ENCODE assay signal across 21 cellular contexts in genomic region chr3:35737080-35737479, GRCh38.
DNase-seq lines count a peak whose midpoint lies in the region; ATAC-seq and TF ChIP-seq lines count a peak whose summit lies in the region.
"Had no signal": no experiment of that assay in that cellular context is flagged by ENCODE, and none has a peak within 500 bp of the region (broad histone marks: within the 10 kb centered on the region; RNA-seq: fewer than 3 reads in every experiment).

No MANE protein-coding gene starts in this region.

- H3K9me3 Mint-ChIP-seq in activated CD8-positive, alpha-beta T cell treated with anti-CD3 and anti-CD28 coated beads, Interleukin-2, amount 10 ng/mL, durations not matched to agents 7 days and 5 days (ENCODE audit: insufficient read depth), result no peaks in the 10 kb centered on the region

- H3K27me3 ChIP-seq in dorsolateral prefrontal cortex, result no peaks in the 10 kb centered on the region
- H3K27me3 ChIP-seq: BE2C; BLaER1 treated with 17β-estradiol and CSF1 and Interleukin-3, amounts not matched to agents 10 nM and 100 nM had no signal

- no peak for ATAC-seq in Right ventricle myocardium inferior
- ATAC-seq in Right ventricle myocardium superior (ENCODE audit: poor library complexity), result no peak
- no peak for ATAC-seq in activated CD8-positive, alpha-beta T cell treated with anti-CD3 and anti-CD28 coated beads, Interleukin-2, amount 10 ng/mL, durations not matched to agents 7 days and 5 days
- no peak for ATAC-seq in GM19467 (IDR thresholded peaks at IDR 0.05; ENCODE audit: unreplicated experiment)
- no peak for ATAC-seq in HG02759 (IDR thresholded peaks at IDR 0.05; ENCODE audit: unreplicated experiment)
- ATAC-seq: A549, HCT116 had no signal

- H3K27ac ChIP-seq in dorsolateral prefrontal cortex, result peak overlapping the region in 31 of 59 donors; percentile 2 to 63 (median 40)
- peak overlapping the region; percentile 14 for H3K27ac ChIP-seq in temporal lobe (ENCODE audit: low read depth, low read length)
- H3K27ac ChIP-seq: A549; BLaER1 treated with 17β-estradiol and CSF1 and Interleukin-3, amounts not matched to agents 10 nM and 100 nM had no signal

- H3K4me3 ChIP-seq in dorsolateral prefrontal cortex, result no peak overlapping the region
- H3K4me3 ChIP-seq: A549; BLaER1 treated with 17β-estradiol and CSF1 and Interleukin-3, amounts not matched to agents 10 nM and 100 nM had no signal

- no peak overlapping the region for H3K4me3 Mint-ChIP-seq in activated CD8-positive, alpha-beta T cell treated with anti-CD3 and anti-CD28 coated beads, Interleukin-2, amount 10 ng/mL, durations not matched to agents 7 days and 5 days
- H3K4me3 Mint-ChIP-seq: CD4-positive, alpha-beta memory T cell had no signal

- DNase-seq in Right ventricle myocardium inferior (ENCODE audit: missing footprints), result peak; percentile 43
- DNase-seq in Right ventricle myocardium superior, result no peak
- DNase-seq in dorsolateral prefrontal cortex, result no peak
- DNase-seq in activated CD8-positive, alpha-beta T cell treated with anti-CD3 and anti-CD28 coated beads, Interleukin-2, amount 10 ng/mL, durations not matched to agents 7 days and 5 days, result no peak
- DNase-seq: 8988T; ACHN; AML-193; BE2C; Calu3; CD4-positive, alpha-beta memory T cell; COR-L47; DMS53; DMS79 treated with DMSO at 0.1 percent for 48 hours; GF-D8; H7 had no signal

- H3K36me3 Mint-ChIP-seq in activated CD8-positive, alpha-beta T cell treated with anti-CD3 and anti-CD28 coated beads, Interleukin-2, amount 10 ng/mL, durations not matched to agents 7 days and 5 days (ENCODE audit: low read depth), result no peaks in the 10 kb centered on the region
- H3K36me3 Mint-ChIP-seq: CD4-positive, alpha-beta memory T cell had no signal

- TF ChIP-seq CTCF in dorsolateral prefrontal cortex (IDR thresholded peaks at IDR 0.05 in 54 of 56, conservative IDR thresholded peaks at IDR 0.05 in 2 of 56; ENCODE audit: low read depth in 1 of 56, partially characterized antibody in 56 of 56), result no peak

- CTCF ChIA-PET in activated CD8-positive, alpha-beta T cell treated with anti-CD3 and anti-CD28 coated beads, Interleukin-2, amount 10 ng/mL, durations not matched to agents 7 days and 5 days (lab: Charles Lee), result no interaction called here

- no peak overlapping the region for H3K27ac Mint-ChIP-seq in activated CD8-positive, alpha-beta T cell treated with anti-CD3 and anti-CD28 coated beads, Interleukin-2, amount 10 ng/mL, durations not matched to agents 7 days and 5 days
- H3K27ac Mint-ChIP-seq: CD4-positive, alpha-beta memory T cell had no signal

- no peaks in the 10 kb centered on the region for H3K4me1 Mint-ChIP-seq in activated CD8-positive, alpha-beta T cell treated with anti-CD3 and anti-CD28 coated beads, Interleukin-2, amount 10 ng/mL, durations not matched to agents 7 days and 5 days (ENCODE audit: low read depth)
- H3K4me1 Mint-ChIP-seq: CD4-positive, alpha-beta memory T cell had no signal

- POLR2A ChIA-PET in activated CD8-positive, alpha-beta T cell treated with anti-CD3 and anti-CD28 coated beads, Interleukin-2, amount 10 ng/mL, durations not matched to agents 7 days and 5 days (lab: Charles Lee), result no interaction called here

- no peaks in the 10 kb centered on the region for H3K27me3 Mint-ChIP-seq in activated CD8-positive, alpha-beta T cell treated with anti-CD3 and anti-CD28 coated beads, Interleukin-2, amount 10 ng/mL, durations not matched to agents 7 days and 5 days (ENCODE audit: low read depth)
- H3K27me3 Mint-ChIP-seq: CD4-positive, alpha-beta memory T cell had no signal

- intact Hi-C loops in Right ventricle myocardium inferior (cut with DNase I) (no loop called here), Right ventricle myocardium superior (cut with DNase I) (no loop called here), dorsolateral prefrontal cortex (cut with DNase I) (no loop called here)
